In genomic region chr16:29972500-29972899, GRCh38 we compare ENCODE assay signal across 15 cellular contexts. TPM values are rescaled to one million over a fixed set of nuclear protein-coding genes. Genes with fewer than 3 reads are reported as not detected.
DNase-seq lines count a peak whose midpoint lies in the region; ATAC-seq and TF ChIP-seq lines count a peak whose summit lies in the region.
"Had no signal": no experiment of that assay in that cellular context is flagged by ENCODE, and none has a peak within 500 bp of the region (broad histone marks: within the 10 kb centered on the region; RNA-seq: fewer than 3 reads in every experiment).

No MANE protein-coding gene starts in this region.

- H3K27me3 Mint-ChIP-seq in activated T-cell treated with anti-CD3 and anti-CD28 coated beads, Interleukin-2, amount 50 U/mL, for 72 hours (ENCODE audit: low read depth) = no peaks in the 10 kb centered on the region

- H3K4me3 ChIP-seq in Panc1 (ENCODE audit: low read depth in 2 of 2, low read length in 2 of 2) (no peak overlapping the region), spleen (no peak overlapping the region), ovary (no peak overlapping the region)
- no peak overlapping the region for H3K4me3 ChIP-seq in effector memory CD4-positive, alpha-beta T cell (ENCODE audit: insufficient read depth, low read depth, low read length, poor library complexity, severe bottlenecking)

- intact Hi-C loops in Panc1 (cut with micrococcal nuclease; ENCODE audit: unreplicated experiment) (no loop called here), spleen (cut with DNase I; ENCODE audit: low total_unique reads) (no loop called here), ovary (cut with DNase I) (no loop called here)

- H3K4me1 ChIP-seq in Panc1 (ENCODE audit: control insufficient read depth, insufficient read depth, low read length) (peaks cover 19% of the 10 kb centered on the region), spleen (peaks cover 23 to 49% (median 37%) of the 10 kb centered on the region in 6 donors), ovary (ENCODE audit: insufficient read depth) (peaks cover 13% of the 10 kb centered on the region)
- peaks cover 25% of the 10 kb centered on the region for H3K4me1 ChIP-seq in effector memory CD4-positive, alpha-beta T cell (ENCODE audit: control insufficient read depth, insufficient read depth, low read length, poor library complexity, severe bottlenecking)

- TF ChIP-seq EP300 in ovary (IDR thresholded peaks at IDR 0.05) = no peak

- peaks cover 8 to 16% of the 10 kb centered on the region in 2 donors for H3K36me3 Mint-ChIP-seq in activated T-cell treated with anti-CD3 and anti-CD28 coated beads, Interleukin-2, amount 50 U/mL, for 72 hours (ENCODE audit: insufficient read depth in 2 of 2)

- no peak for TF ChIP-seq CTCF in Panc1 (IDR thresholded peaks at IDR 0.05)
- no peak for TF ChIP-seq CTCF in spleen (IDR thresholded peaks at IDR 0.05 in 8 of 11, conservative IDR thresholded peaks at IDR 0.05 in 3 of 11)
- TF ChIP-seq CTCF in ovary (IDR thresholded peaks at IDR 0.05) = no peak

- no peak overlapping the region for H3K4me3 Mint-ChIP-seq in activated T-cell treated with anti-CD3 and anti-CD28 coated beads, Interleukin-2, amount 50 U/mL, for 72 hours

- BruUV-seq in Panc1 (replicated peaks; lab: Mats Ljungman, UMichigan) = no TSS peak

- H3K36me3 ChIP-seq in Panc1 (ENCODE audit: control insufficient read depth, insufficient read depth, low read length) (peaks cover 2% of the 10 kb centered on the region; the same call in 1 of the 2 replicates), spleen (peaks cover 0 to 55% (median 31%) of the 10 kb centered on the region in 6 donors), ovary (no peaks in the 10 kb centered on the region)
- peaks cover 13% of the 10 kb centered on the region for H3K36me3 ChIP-seq in effector memory CD4-positive, alpha-beta T cell (ENCODE audit: control insufficient read depth, insufficient read depth, low read length)

- H3K9me3 Mint-ChIP-seq in activated T-cell treated with anti-CD3 and anti-CD28 coated beads, Interleukin-2, amount 50 U/mL, for 72 hours = no peaks in the 10 kb centered on the region

- H3K4me1 Mint-ChIP-seq in activated T-cell treated with anti-CD3 and anti-CD28 coated beads, Interleukin-2, amount 50 U/mL, for 72 hours (ENCODE audit: low read depth) = peaks cover 31% of the 10 kb centered on the region

- H3K27ac ChIP-seq in Panc1 (ENCODE audit: low read length) = peak overlapping the region; percentile 78
- H3K27ac ChIP-seq in effector memory CD4-positive, alpha-beta T cell (ENCODE audit: insufficient read depth, low read length, poor library complexity, severe bottlenecking) = peak overlapping the region; percentile 91
- peak overlapping the region in 7 of 8 donors; percentile 91 to 96 (median 95) for H3K27ac ChIP-seq in spleen
- no peak overlapping the region for H3K27ac ChIP-seq in ovary

- POLR2A ChIA-PET in Panc1 (lab: Charles Lee) = interaction anchor here (0.5 to 1.3 kb wide), 2 partner anchors 28 to 72 kb away, joined by 6 to 9 read pairs; no protein-coding TSS in a partner anchor

- no peak for DNase-seq in activated T-cell treated with anti-CD3 and anti-CD28 coated beads, Interleukin-2, amount 50 U/mL, for 72 hours
- DNase-seq in activated T-cell treated with anti-CD3 and anti-CD28 coated beads, Interleukin-2, amount 50 U/mL, for 1 hour = no peak
- no peak for DNase-seq in Panc1 (ENCODE audit: low read depth, low spot score)
- no peak for DNase-seq in effector memory CD4-positive, alpha-beta T cell
- no peak for DNase-seq in spleen
- DNase-seq in ovary = no peak
- DNase-seq: effector CD4-positive, alpha-beta T cell; GF-D8; GOT3; NCI-H187 treated with DMSO at 0.1 percent for 48 hours; SIG-M5; stimulated activated CD4-positive, alpha-beta T cell treated with anti-CD3 and anti-CD28 coated beads, Interleukin-2, amount 100 ng/mL, for 48 hours had no signal

- 75 to 90% (median 82%) methylated on average over 1 of the region's 1 CpG for WGBS in spleen, 5 donors
- 92 to 100% (median 100%) methylated on average over 1 of the region's 1 CpG for WGBS in ovary, 3 donors

- H3K27me3 ChIP-seq in Panc1 (ENCODE audit: control insufficient read depth, insufficient read depth, low read length) (no peaks in the 10 kb centered on the region), spleen (replicated peaks in 1 of 7) (no peaks in the 10 kb centered on the region), ovary (no peaks in the 10 kb centered on the region)
- H3K27me3 ChIP-seq in effector memory CD4-positive, alpha-beta T cell (replicated peaks; ENCODE audit: control insufficient read depth, insufficient read depth, low read length, poor library complexity, severe bottlenecking) = no peaks in the 10 kb centered on the region
- H3K27me3 ChIP-seq: suprapubic skin had no signal

- ATAC-seq in activated T-cell treated with anti-CD3 and anti-CD28 coated beads, Interleukin-2, amount 50 U/mL, for 72 hours (replicated peaks in 1 of 2) = no peak
- no peak for ATAC-seq in Panc1
- ATAC-seq in HG02678 (IDR thresholded peaks at IDR 0.05; ENCODE audit: unreplicated experiment) = no peak
- ATAC-seq in GM21360 (IDR thresholded peaks at IDR 0.05; ENCODE audit: unreplicated experiment) = no peak

- in situ Hi-C loops in Panc1 (cut with HindIII; ENCODE audit: low pct_unique_long_range_greater_than_20kb, low sequenced_read_pairs) = no loop called here

- H3K27ac Mint-ChIP-seq in activated T-cell treated with anti-CD3 and anti-CD28 coated beads, Interleukin-2, amount 50 U/mL, for 72 hours = peak overlapping the region; percentile 50

- no peaks in the 10 kb centered on the region for H3K9me3 ChIP-seq in Panc1 (ENCODE audit: control insufficient read depth, insufficient read depth, low read depth, low read length)
- no peaks in the 10 kb centered on the region for H3K9me3 ChIP-seq in effector memory CD4-positive, alpha-beta T cell (ENCODE audit: control insufficient read depth, low read length)
- no peaks in the 10 kb centered on the region for H3K9me3 ChIP-seq in spleen
- H3K9me3 ChIP-seq in ovary = no peaks in the 10 kb centered on the region
- H3K9me3 ChIP-seq: suprapubic skin had no signal

- CTCF ChIA-PET in Panc1 (lab: Charles Lee) = interaction anchor here (0.6 kb wide), 1 partner anchor 47 kb away, joined by 3 read pairs; no protein-coding TSS in a partner anchor

- no peak for TF ChIP-seq POLR2A in spleen (IDR thresholded peaks at IDR 0.05)
- TF ChIP-seq POLR2A in ovary (IDR thresholded peaks at IDR 0.05) = no peak

RNA-seq across cellular contexts. Expression of gene TAOK2, which starts 1.2 kb away (rescaled TPM):
- total RNA-seq in activated T-cell treated with anti-CD3 and anti-CD28 coated beads, Interleukin-2, amount 50 U/mL, for 72 hours = 10 to 100 TPM; 31.1 to 35.0 TPM
- total RNA-seq in Panc1 (2021; ENCODE audit: unreplicated experiment) = 99.4 TPM
- polyA plus RNA-seq in Panc1 (2012; ENCODE audit: insufficient read length) = 71.7 TPM
- total RNA-seq in spleen = 10 to 100 TPM; 60.0 to 96.5 (median 78.6) TPM
- 10 to 100 TPM; 13.2 to 52.0 (median 18.5) TPM for polyA plus RNA-seq in spleen
- total RNA-seq in ovary = 10 to 100 TPM; 24.8 to 54.0 (median 43.9) TPM
- 10 to 100 TPM; 19.4 to 33.2 TPM for polyA plus RNA-seq in ovary

RNA-seq across cellular contexts. Expression of gene TMEM219, which starts 10.6 kb away (rescaled TPM):
- total RNA-seq in activated T-cell treated with anti-CD3 and anti-CD28 coated beads, Interleukin-2, amount 50 U/mL, for 72 hours = 10 to 100 TPM; 84.5 to 84.7 TPM
- 161 TPM for total RNA-seq in Panc1 (2021; ENCODE audit: unreplicated experiment)
- 219 TPM for polyA plus RNA-seq in Panc1 (2012; ENCODE audit: insufficient read length)
- total RNA-seq in spleen = 100 to 1,000 TPM in 5 of 7 donors, 10 to 100 TPM in 2; 89.3 to 135 (median 107) TPM
- 100 to 1,000 TPM; 144 to 191 (median 155) TPM for polyA plus RNA-seq in spleen
- total RNA-seq in ovary = 100 to 1,000 TPM in 3 of 7 donors, 10 to 100 TPM in 4; 81.3 to 143 (median 87.4) TPM
- polyA plus RNA-seq in ovary = 100 to 1,000 TPM in 1 of 2 donors, 10 to 100 TPM in 1; 84.1 to 124 TPM

RNA-seq across cellular contexts. Expression of gene HIRIP3, which starts 22.9 kb away (rescaled TPM):
- total RNA-seq in activated T-cell treated with anti-CD3 and anti-CD28 coated beads, Interleukin-2, amount 50 U/mL, for 72 hours = 10 to 100 TPM; 38.8 to 45.8 TPM
- total RNA-seq in Panc1 (2021; ENCODE audit: unreplicated experiment) (25.3 TPM), spleen (10 to 100 TPM in 6 of 7 donors, 1 to 10 TPM in 1; 10.0 to 17.7 (median 13.4) TPM), ovary (10 to 100 TPM; 11.8 to 22.7 (median 17.1) TPM)
- polyA plus RNA-seq in Panc1 (2012; ENCODE audit: insufficient read length) = 22.6 TPM
- polyA plus RNA-seq in spleen (10 to 100 TPM; 12.5 to 16.1 (median 15.5) TPM), ovary (10 to 100 TPM; 15.8 to 19.0 TPM)

RNA-seq across cellular contexts. Expression of gene INO80E, which starts 23.5 kb away (rescaled TPM):
- 100 to 1,000 TPM in 1 of 2 donors, 10 to 100 TPM in 1; 98.5 to 116 TPM for total RNA-seq in activated T-cell treated with anti-CD3 and anti-CD28 coated beads, Interleukin-2, amount 50 U/mL, for 72 hours
- total RNA-seq in Panc1 (2021; ENCODE audit: unreplicated experiment) (104 TPM), spleen (10 to 100 TPM; 62.6 to 89.5 (median 72.6) TPM), ovary (10 to 100 TPM; 23.8 to 71.1 (median 55.5) TPM)
- polyA plus RNA-seq in Panc1 (2012; ENCODE audit: insufficient read length) = 198 TPM
- polyA plus RNA-seq in spleen (10 to 100 TPM; 47.9 to 93.3 (median 57.1) TPM), ovary (10 to 100 TPM; 38.8 to 81.6 TPM)

RNA-seq across cellular contexts. Expression of gene DOC2A, which starts 38.3 kb away (rescaled TPM):
- under 1 TPM in 1 of 2 donors, not detected in 1; 0.43 TPM for total RNA-seq in activated T-cell treated with anti-CD3 and anti-CD28 coated beads, Interleukin-2, amount 50 U/mL, for 72 hours
- total RNA-seq in Panc1 (2021; ENCODE audit: unreplicated experiment) = 3.2 TPM
- polyA plus RNA-seq in Panc1 (2012; ENCODE audit: insufficient read length) = 8.3 TPM
- total RNA-seq in spleen = 1 to 10 TPM in 6 of 7 donors, under 1 TPM in 1; 0.74 to 4.2 (median 2.5) TPM
- 1 to 10 TPM; 2.0 to 4.8 (median 2.3) TPM for polyA plus RNA-seq in spleen
- total RNA-seq in ovary = 1 to 10 TPM; 1.4 to 7.2 (median 4.7) TPM
- 1 to 10 TPM; 1.5 to 3.2 TPM for polyA plus RNA-seq in ovary

Comparison
In these comparisons a context has a peak if more than half of its experiments do, and no peak if none do; other contexts are left out.
1. H3K27ac ChIP-seq: peak in Panc1 (single experiment), effector memory CD4-positive, alpha-beta T cell (single experiment) and spleen (7 of 8); none in ovary (0 of 2).